36 cellular contexts compared by ENCODE assay signal in genomic region chr12:2281446-2281845, GRCh38.
"Had no signal": no experiment of that assay in that cellular context is flagged by ENCODE, and none has a peak within 500 bp of the region (broad histone marks: within the 10 kb centered on the region; RNA-seq: fewer than 3 reads in every experiment).

No MANE protein-coding gene starts in this region.

- H3K27ac Mint-ChIP-seq: activated CD4-positive, alpha-beta memory T cell treated with anti-CD3 and anti-CD28 coated beads, Interleukin-2, amount 10 ng/mL, durations not matched to agents 7 days and 5 days; activated CD4-positive, alpha-beta T cell treated with anti-CD3 and anti-CD28 coated beads for 36 hours; activated CD4-positive, alpha-beta T cell treated with anti-CD3 and anti-CD28 coated beads, Interleukin-2, amount 10 ng/mL, durations not matched to agents 7 days and 5 days; activated CD8-positive, alpha-beta memory T cell treated with anti-CD3 and anti-CD28 coated beads, Interleukin-2, amount 10 ng/mL, durations not matched to agents 7 days and 5 days; activated CD8-positive, alpha-beta T cell treated with anti-CD3 and anti-CD28 coated beads, Interleukin-2, amount 10 ng/mL, durations not matched to agents 7 days and 5 days; activated naive CD4-positive, alpha-beta T cell treated with anti-CD3 and anti-CD28 coated beads, Interleukin-2, amount 10 ng/mL, durations not matched to agents 7 days and 5 days; activated naive CD4-positive, alpha-beta T cell treated with anti-CD3 and anti-CD28 coated beads, Interleukin-2, amount 50 U/mL, for 24 hours; activated naive CD8-positive, alpha-beta T cell; activated naive CD8-positive, alpha-beta T cell treated with anti-CD3 and anti-CD28 coated beads, Interleukin-2, amount 10 ng/mL, durations not matched to agents 7 days and 5 days; activated naive CD8-positive, alpha-beta T cell treated with anti-CD3 and anti-CD28 coated beads, Interleukin-2, amount 50 U/mL, for 24 hours; activated T-cell treated with anti-CD3 and anti-CD28 coated beads, Interleukin-2, amount 50 U/mL, for 24 hours; activated T-helper 2 cell treated with anti-CD3 and anti-CD28 coated beads, Interferon-gamma antibody, Interleukin-2, Interleukin-4, amounts not matched to agents 10 μg/mL and 5 μg/mL and 100 μg/mL, durations not matched to agents 14 hours and 24 hours and 36 hours; T-helper 1 cell treated with Interleukin-12 subunit alpha and Interleukin-12 subunit beta and Interleukin-4 antibody, amounts not matched to agents 30 μg/mL and 1 μg/mL, for 36 hours; T-helper 2 cell treated with Interferon-gamma antibody and Interleukin-4, amounts not matched to agents 5 μg/mL and 100 μg/mL, for 36 hours had no signal

- H3K4me3 ChIP-seq: ascending aorta, cardiac muscle cell had no signal

- H3K27me3 ChIP-seq: ascending aorta, cardiac muscle cell had no signal

- FAIRE-seq: bronchial epithelial cell, TTC549 had no signal

- ATAC-seq: activated CD4-positive, alpha-beta T cell treated with anti-CD3 and anti-CD28 coated beads for 36 hours; activated CD4-positive, CD25-positive, alpha-beta regulatory T cell treated with anti-CD3 and anti-CD28 coated beads, Interleukin-2, amount 50 U/mL, for 24 hours; activated CD8-positive, alpha-beta memory T cell treated with anti-CD3 and anti-CD28 coated beads, Interleukin-2, amount 10 ng/mL, durations not matched to agents 7 days and 5 days; activated CD8-positive, alpha-beta T cell treated with anti-CD3 and anti-CD28 coated beads, Interleukin-2, amount 10 ng/mL, durations not matched to agents 7 days and 5 days; activated naive CD8-positive, alpha-beta T cell treated with anti-CD3 and anti-CD28 coated beads, Interleukin-2, amount 50 U/mL, for 24 hours had no signal

- DNase-seq: activated CD4-positive, alpha-beta memory T cell treated with anti-CD3 and anti-CD28 coated beads, Interleukin-2, amount 10 ng/mL, durations not matched to agents 7 days and 5 days; activated CD4-positive, alpha-beta T cell treated with anti-CD3 and anti-CD28 coated beads for 1 hour; activated CD4-positive, alpha-beta T cell treated with anti-CD3 and anti-CD28 coated beads for 36 hours; activated CD4-positive, alpha-beta T cell treated with anti-CD3 and anti-CD28 coated beads for 48 hours; activated CD4-positive, alpha-beta T cell treated with anti-CD3 and anti-CD28 coated beads, Interleukin-2, amount 10 ng/mL, durations not matched to agents 7 days and 5 days; activated CD4-positive, alpha-beta T cell treated with anti-CD3 and anti-CD28 coated beads, Interleukin-2, amount 50 U/mL, for 48 hours; activated CD4-positive, CD25-positive, alpha-beta regulatory T cell; activated CD8-positive, alpha-beta memory T cell treated with anti-CD3 and anti-CD28 coated beads for 24 hours; activated CD8-positive, alpha-beta memory T cell treated with anti-CD3 and anti-CD28 coated beads, Interleukin-2, amount 10 ng/mL, durations not matched to agents 7 days and 5 days; activated CD8-positive, alpha-beta memory T cell treated with anti-CD3 and anti-CD28 coated beads, Interleukin-2, amount 50 U/mL, for 48 hours; activated CD8-positive, alpha-beta T cell treated with anti-CD3 and anti-CD28 coated beads, Interleukin-2, amount 10 ng/mL, durations not matched to agents 7 days and 5 days; activated effector memory CD4-positive, alpha-beta T cell treated with Interleukin-2 at 50 U/mL for 16 hours; activated gamma-delta T cell; activated naive CD4-positive, alpha-beta T cell treated with anti-CD3 and anti-CD28 coated beads, Interleukin-2, amount 10 ng/mL, durations not matched to agents 7 days and 5 days; activated naive CD4-positive, alpha-beta T cell treated with Interleukin-2 at 50 U/mL for 16 hours; activated naive CD8-positive, alpha-beta T cell treated with anti-CD3 and anti-CD28 coated beads, Interleukin-2, amount 10 ng/mL, durations not matched to agents 7 days and 5 days; activated naive CD8-positive, alpha-beta T cell treated with anti-CD3 and anti-CD28 coated beads, Interleukin-2, amount 50 U/mL, for 24 hours; activated T-cell treated with anti-CD3 and anti-CD28 coated beads, Interleukin-2, amount 50 U/mL, for 24 hours; activated T-cell treated with anti-CD3 and anti-CD28 coated beads, Interleukin-2, amount 50 U/mL, for 48 hours; cerebellar nuclear complex; T-helper 1 cell; T-helper 2 cell; T-helper 9 cell had no signal

- H3K9me3 Mint-ChIP-seq: activated CD4-positive, alpha-beta memory T cell treated with anti-CD3 and anti-CD28 coated beads, Interleukin-2, amount 10 ng/mL, durations not matched to agents 7 days and 5 days; activated naive CD4-positive, alpha-beta T cell treated with anti-CD3 and anti-CD28 coated beads, Interleukin-2, amount 50 U/mL, for 24 hours; T-helper 1 cell treated with Interleukin-12 subunit alpha and Interleukin-12 subunit beta and Interleukin-4 antibody, amounts not matched to agents 30 μg/mL and 1 μg/mL, for 36 hours had no signal

- H3K36me3 Mint-ChIP-seq: activated CD8-positive, alpha-beta memory T cell treated with anti-CD3 and anti-CD28 coated beads, Interleukin-2, amount 10 ng/mL, durations not matched to agents 7 days and 5 days; activated naive CD4-positive, alpha-beta T cell treated with anti-CD3 and anti-CD28 coated beads, Interleukin-2, amount 10 ng/mL, durations not matched to agents 7 days and 5 days; activated naive CD4-positive, alpha-beta T cell treated with anti-CD3 and anti-CD28 coated beads, Interleukin-2, amount 50 U/mL, for 24 hours had no signal

- H3K27ac ChIP-seq: VCaP had no signal

- H3K9me3 ChIP-seq: ascending aorta had no signal

- H3K4me3 Mint-ChIP-seq: activated CD4-positive, alpha-beta memory T cell treated with anti-CD3 and anti-CD28 coated beads, Interleukin-2, amount 10 ng/mL, durations not matched to agents 7 days and 5 days; activated CD4-positive, alpha-beta T cell treated with anti-CD3 and anti-CD28 coated beads for 36 hours; activated CD4-positive, alpha-beta T cell treated with anti-CD3 and anti-CD28 coated beads, Interleukin-2, amount 10 ng/mL, durations not matched to agents 7 days and 5 days; activated CD8-positive, alpha-beta memory T cell treated with anti-CD3 and anti-CD28 coated beads, Interleukin-2, amount 10 ng/mL, durations not matched to agents 7 days and 5 days; activated CD8-positive, alpha-beta T cell treated with anti-CD3 and anti-CD28 coated beads, Interleukin-2, amount 10 ng/mL, durations not matched to agents 7 days and 5 days; activated naive CD4-positive, alpha-beta T cell treated with anti-CD3 and anti-CD28 coated beads, Interleukin-2, amount 10 ng/mL, durations not matched to agents 7 days and 5 days; activated naive CD4-positive, alpha-beta T cell treated with anti-CD3 and anti-CD28 coated beads, Interleukin-2, amount 50 U/mL, for 24 hours; activated naive CD8-positive, alpha-beta T cell; activated naive CD8-positive, alpha-beta T cell treated with anti-CD3 and anti-CD28 coated beads, Interleukin-2, amount 10 ng/mL, durations not matched to agents 7 days and 5 days; activated naive CD8-positive, alpha-beta T cell treated with anti-CD3 and anti-CD28 coated beads, Interleukin-2, amount 50 U/mL, for 24 hours; activated T-cell treated with anti-CD3 and anti-CD28 coated beads, Interleukin-2, amount 50 U/mL, for 24 hours; brain; central memory CD8-positive, alpha-beta T cell; T-helper 1 cell treated with Interleukin-12 subunit alpha and Interleukin-12 subunit beta and Interleukin-4 antibody, amounts not matched to agents 30 μg/mL and 1 μg/mL, for 36 hours; T-helper 2 cell treated with Interferon-gamma antibody and Interleukin-4, amounts not matched to agents 5 μg/mL and 100 μg/mL, for 36 hours had no signal

- H3K36me3 ChIP-seq: ascending aorta, cardiac muscle cell had no signal

- H3K4me1 Mint-ChIP-seq: activated CD4-positive, alpha-beta memory T cell treated with anti-CD3 and anti-CD28 coated beads, Interleukin-2, amount 10 ng/mL, durations not matched to agents 7 days and 5 days; activated CD4-positive, alpha-beta T cell treated with anti-CD3 and anti-CD28 coated beads, Interleukin-2, amount 10 ng/mL, durations not matched to agents 7 days and 5 days; activated CD8-positive, alpha-beta memory T cell treated with anti-CD3 and anti-CD28 coated beads, Interleukin-2, amount 10 ng/mL, durations not matched to agents 7 days and 5 days; activated naive CD4-positive, alpha-beta T cell treated with anti-CD3 and anti-CD28 coated beads, Interleukin-2, amount 10 ng/mL, durations not matched to agents 7 days and 5 days; activated naive CD4-positive, alpha-beta T cell treated with anti-CD3 and anti-CD28 coated beads, Interleukin-2, amount 50 U/mL, for 24 hours; activated naive CD8-positive, alpha-beta T cell treated with anti-CD3 and anti-CD28 coated beads, Interleukin-2, amount 10 ng/mL, durations not matched to agents 7 days and 5 days; central memory CD8-positive, alpha-beta T cell had no signal
